25 cellular contexts compared by ENCODE assay signal in the genomic region with DNA sequence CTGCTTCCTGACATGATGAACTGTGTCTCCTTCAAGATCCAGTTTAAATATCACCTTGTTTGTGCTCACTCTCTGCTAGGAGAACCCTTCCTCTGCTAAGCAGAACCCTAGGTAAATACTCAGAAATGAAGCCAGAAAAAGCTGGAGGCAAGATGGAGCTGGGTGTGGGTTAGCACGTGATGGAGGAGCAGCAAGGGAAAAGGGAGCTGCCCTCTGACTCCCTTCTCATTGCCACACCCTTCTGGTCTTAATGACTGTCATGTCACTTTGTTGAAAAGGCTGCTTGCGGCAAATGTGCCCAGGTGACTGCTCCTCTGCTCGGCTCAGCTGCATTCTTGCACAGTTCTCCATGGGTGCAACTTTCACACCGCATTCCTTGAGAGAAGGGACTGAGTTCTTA. TPM values are rescaled to one million over a fixed set of nuclear protein-coding genes. Genes with fewer than 3 reads are reported as not detected.
A peak's percentile ranks its signal among the peaks of the same experiment; 100 is the strongest.
DNase-seq lines count a peak whose midpoint lies in the region; ATAC-seq and TF ChIP-seq lines count a peak whose summit lies in the region.
"Had no signal": no experiment of that assay in that cellular context is flagged by ENCODE, and none has a peak within 500 bp of the region (broad histone marks: within the 10 kb centered on the region; RNA-seq: fewer than 3 reads in every experiment).

No MANE protein-coding gene starts in this region.

- H3K4me3 Mint-ChIP-seq in chondrocyte (ENCODE audit: unreplicated experiment) = no peak overlapping the region
- no peak overlapping the region for H3K4me3 Mint-ChIP-seq in type B pancreatic cell
- H3K4me3 Mint-ChIP-seq in stimulated activated memory B cell treated with anti-CD40 and anti-IgM and Interleukin-4, amounts not matched to agents 10 μg/mL and 1 μg/mL and 100 μg/mL, for 72 hours = no peak overlapping the region
- H3K4me3 Mint-ChIP-seq: CD14-positive monocyte; CD4-positive, alpha-beta T cell; CD8-positive, alpha-beta memory T cell; H9 had no signal

- intact Hi-C loops in mucosa of descending colon (cut with DNase I, micrococcal nuclease) = no loop called here
- intact Hi-C loops in tibial artery (cut with DNase I; ENCODE audit: low total_unique reads) = no loop called here

- H3K4me3 ChIP-seq in mucosa of descending colon = no peak overlapping the region
- H3K4me3 ChIP-seq in tibial artery = no peak overlapping the region
- H3K4me3 ChIP-seq: A549; BLaER1 treated with 17β-estradiol and CSF1 and Interleukin-3, amounts not matched to agents 10 nM and 100 nM; GM12878; GM23248 had no signal

- H3K36me3 Mint-ChIP-seq in chondrocyte (ENCODE audit: low read depth) (no peaks in the 10 kb centered on the region), type B pancreatic cell (no peaks in the 10 kb centered on the region)
- no peaks in the 10 kb centered on the region for H3K36me3 Mint-ChIP-seq in stimulated activated memory B cell treated with anti-CD40 and anti-IgM and Interleukin-4, amounts not matched to agents 10 μg/mL and 1 μg/mL and 100 μg/mL, for 72 hours
- H3K36me3 Mint-ChIP-seq: CD14-positive monocyte; CD8-positive, alpha-beta memory T cell had no signal

- H3K9me3 ChIP-seq in mucosa of descending colon (no peaks in the 10 kb centered on the region), tibial artery (no peaks in the 10 kb centered on the region)
- H3K9me3 ChIP-seq: A549; BE2C; BLaER1 treated with 17β-estradiol and CSF1 and Interleukin-3, amounts not matched to agents 10 nM and 100 nM had no signal

- peak overlapping the region; percentile 18 for H3K27ac Mint-ChIP-seq in chondrocyte (ENCODE audit: unreplicated experiment)
- peak overlapping the region; percentile 84 for H3K27ac Mint-ChIP-seq in type B pancreatic cell
- H3K27ac Mint-ChIP-seq in stimulated activated memory B cell treated with anti-CD40 and anti-IgM and Interleukin-4, amounts not matched to agents 10 μg/mL and 1 μg/mL and 100 μg/mL, for 72 hours = no peak overlapping the region
- H3K27ac Mint-ChIP-seq: CD14-positive monocyte; CD4-positive, alpha-beta T cell had no signal

- H3K36me3 ChIP-seq in mucosa of descending colon (ENCODE audit: low read depth) = no peaks in the 10 kb centered on the region
- H3K36me3 ChIP-seq in tibial artery = no peaks in the 10 kb centered on the region
- H3K36me3 ChIP-seq: BE2C; BLaER1 treated with 17β-estradiol and CSF1 and Interleukin-3, amounts not matched to agents 10 nM and 100 nM had no signal

- peak; percentile 27 for DNase-seq in NCI-H748 (lab: John Stamatoyannopoulos, UW; ENCODE audit: unreplicated experiment)
- DNase-seq in NCI-H748 treated with DMSO at 0.1 percent for 48 hours (lab: John Stamatoyannopoulos, UW) = no peak
- DNase-seq in chondrocyte (ENCODE audit: low spot score) = no peak
- DNase-seq in mucosa of descending colon = peak in 1 of 3 donors; percentile 3
- no peak for DNase-seq in type B pancreatic cell (ENCODE audit: extremely low spot score, unreplicated experiment)
- DNase-seq in tibial artery = no peak
- DNase-seq in stimulated activated naive CD4-positive, alpha-beta T cell (lab: John Stamatoyannopoulos, UW) = no peak
- DNase-seq: 8988T; ACHN; AML-193; BE2C; CD4-positive, alpha-beta T cell; CD8-positive, alpha-beta memory T cell; DMS 273 treated with DMSO at 0.1 percent for 48 hours; DMS79; EL; GDM1; GM23248; H9 had no signal

- H3K4me1 Mint-ChIP-seq in chondrocyte (ENCODE audit: low read depth) (no peaks in the 10 kb centered on the region), type B pancreatic cell (ENCODE audit: unreplicated experiment) (peaks cover 7% of the 10 kb centered on the region)
- H3K4me1 Mint-ChIP-seq in stimulated activated memory B cell treated with anti-CD40 and anti-IgM and Interleukin-4, amounts not matched to agents 10 μg/mL and 1 μg/mL and 100 μg/mL, for 72 hours = no peaks in the 10 kb centered on the region
- H3K4me1 Mint-ChIP-seq: CD14-positive monocyte; CD8-positive, alpha-beta memory T cell had no signal

- H3K9me3 Mint-ChIP-seq in chondrocyte (ENCODE audit: low read depth) (no peaks in the 10 kb centered on the region), type B pancreatic cell (no peaks in the 10 kb centered on the region)
- H3K9me3 Mint-ChIP-seq in stimulated activated memory B cell treated with anti-CD40 and anti-IgM and Interleukin-4, amounts not matched to agents 10 μg/mL and 1 μg/mL and 100 μg/mL, for 72 hours = no peaks in the 10 kb centered on the region
- H3K9me3 Mint-ChIP-seq: CD4-positive, alpha-beta T cell; CD8-positive, alpha-beta memory T cell; H9 had no signal

- H3K27me3 ChIP-seq in tibial artery = peaks cover 0 to 4% of the 10 kb centered on the region in 2 donors
- H3K27me3 ChIP-seq: BE2C; BLaER1 treated with 17β-estradiol and CSF1 and Interleukin-3, amounts not matched to agents 10 nM and 100 nM had no signal

- H3K27ac ChIP-seq in tibial artery = no peak overlapping the region
- H3K27ac ChIP-seq: A549; BLaER1 treated with 17β-estradiol and CSF1 and Interleukin-3, amounts not matched to agents 10 nM and 100 nM; GM23248 had no signal

- TF ChIP-seq CTCF in chondrocyte (IDR thresholded peaks at IDR 0.05) (no peak), mucosa of descending colon (IDR thresholded peaks at IDR 0.05) (no peak), type B pancreatic cell (conservative IDR thresholded peaks at IDR 0.05) (no peak), tibial artery (IDR thresholded peaks at IDR 0.05) (no peak)

- no peaks in the 10 kb centered on the region for H3K4me1 ChIP-seq in mucosa of descending colon (ENCODE audit: low read depth)
- H3K4me1 ChIP-seq in tibial artery = no peaks in the 10 kb centered on the region
- H3K4me1 ChIP-seq: A549; BLaER1 treated with 17β-estradiol and CSF1 and Interleukin-3, amounts not matched to agents 10 nM and 100 nM had no signal

- ATAC-seq in mucosa of descending colon = peak; percentile 40
- no peak for ATAC-seq in stimulated activated memory B cell treated with anti-CD40 and anti-IgM and Interleukin-4, amounts not matched to agents 10 μg/mL and 1 μg/mL and 100 μg/mL, for 72 hours
- ATAC-seq: A549, GM12878, HCT116 had no signal

- peaks cover 32% of the 10 kb centered on the region for H3K27me3 Mint-ChIP-seq in chondrocyte (ENCODE audit: low read depth)
- no peaks in the 10 kb centered on the region for H3K27me3 Mint-ChIP-seq in type B pancreatic cell
- peaks cover 8% of the 10 kb centered on the region for H3K27me3 Mint-ChIP-seq in stimulated activated memory B cell treated with anti-CD40 and anti-IgM and Interleukin-4, amounts not matched to agents 10 μg/mL and 1 μg/mL and 100 μg/mL, for 72 hours

RNA-seq across cellular contexts. Expression of a gene that starts 36.3 kb away (rescaled TPM):
- total RNA-seq in chondrocyte (24.3 to 30.8 TPM (median 24.5 TPM) in 3 replicates), mucosa of descending colon (10 to 100 TPM; 19.5 to 33.5 (median 26.9) TPM), type B pancreatic cell (ENCODE audit: low replicate concordance) (9.4 and 20.9 TPM in 2 replicates)
